ENCODE assay signal across 8 cellular contexts in genomic region chr1:40315795-40316594, GRCh38. TPM values are rescaled to one million over a fixed set of nuclear protein-coding genes. Genes with fewer than 3 reads are reported as not detected.
A peak's percentile ranks its signal among the peaks of the same experiment; 100 is the strongest.
DNase-seq lines count a peak whose midpoint lies in the region; ATAC-seq, FAIRE-seq and TF ChIP-seq lines count a peak whose summit lies in the region.

No MANE protein-coding gene starts in this region.

- no peaks in the 10 kb centered on the region for H3K4me1 ChIP-seq in pancreas

- peak overlapping the region; percentile 90 to 93 for H3K4me3 Mint-ChIP-seq in activated T-cell treated with anti-CD3 and anti-CD28 coated beads, Interleukin-2, amount 50 U/mL, for 72 hours
- peak overlapping the region; percentile 78 for H3K4me3 Mint-ChIP-seq in glutamatergic neuron (ENCODE audit: unreplicated experiment)

- H3K4me1 Mint-ChIP-seq in activated T-cell treated with anti-CD3 and anti-CD28 coated beads, Interleukin-2, amount 50 U/mL, for 72 hours (ENCODE audit: low read depth) = peaks cover 66% of the 10 kb centered on the region
- peaks cover 5% of the 10 kb centered on the region for H3K4me1 Mint-ChIP-seq in glutamatergic neuron (ENCODE audit: low read depth, unreplicated experiment)

- H3K27me3 ChIP-seq in pancreas = peaks cover 0 to 10% (median 0%) of the 10 kb centered on the region in 4 donors

- ATAC-seq in activated T-cell treated with anti-CD3 and anti-CD28 coated beads, Interleukin-2, amount 50 U/mL, for 72 hours (replicated peaks in 1 of 2) = peak; percentile 31 to 36
- ATAC-seq in pancreas (peak; percentile 22 to 54 (median 34)), GM18519 (IDR thresholded peaks at IDR 0.05; ENCODE audit: low FRiP score, unreplicated experiment) (no peak)

- intact Hi-C loops in pancreas (cut with DNase I) = loop anchor here in 1 of 3 donors (10.0 kb wide), 1 partner anchor 81 kb away; no protein-coding TSS in a partner anchor

- no peaks in the 10 kb centered on the region for H3K36me3 Mint-ChIP-seq in activated T-cell treated with anti-CD3 and anti-CD28 coated beads, Interleukin-2, amount 50 U/mL, for 72 hours (ENCODE audit: insufficient read depth in 2 of 2)
- peaks cover 5% of the 10 kb centered on the region for H3K36me3 Mint-ChIP-seq in glutamatergic neuron (ENCODE audit: unreplicated experiment)

- TF ChIP-seq CTCF in glutamatergic neuron (IDR thresholded peaks at IDR 0.05; ENCODE audit: partially characterized antibody, unreplicated experiment) = no peak
- TF ChIP-seq CTCF in pancreas (IDR thresholded peaks at IDR 0.05) = no peak

- peak overlapping the region; percentile 18 to 56 (median 31) for H3K4me3 ChIP-seq in pancreas

- WGBS in pancreas, 2 donors = 8 to 12% methylated on average over 41 of the region's 41 CpGs

- peak overlapping the region; percentile 20 for H3K27ac Mint-ChIP-seq in activated T-cell treated with anti-CD3 and anti-CD28 coated beads, Interleukin-2, amount 50 U/mL, for 72 hours
- H3K27ac Mint-ChIP-seq in glutamatergic neuron (ENCODE audit: unreplicated experiment) = no peak overlapping the region

- peak overlapping the region in 1 of 4 donors; percentile 20 for H3K27ac ChIP-seq in pancreas

- peaks cover 21% of the 10 kb centered on the region for H3K27me3 Mint-ChIP-seq in activated T-cell treated with anti-CD3 and anti-CD28 coated beads, Interleukin-2, amount 50 U/mL, for 72 hours (ENCODE audit: low read depth)
- peaks cover 18% of the 10 kb centered on the region for H3K27me3 Mint-ChIP-seq in glutamatergic neuron (ENCODE audit: unreplicated experiment)

- H3K9me3 ChIP-seq in pancreas = no peaks in the 10 kb centered on the region

- H3K9me3 Mint-ChIP-seq in activated T-cell treated with anti-CD3 and anti-CD28 coated beads, Interleukin-2, amount 50 U/mL, for 72 hours = no peaks in the 10 kb centered on the region
- peaks cover 4% of the 10 kb centered on the region for H3K9me3 Mint-ChIP-seq in glutamatergic neuron (ENCODE audit: unreplicated experiment)

- FAIRE-seq in pancreas (lab: Jason Lieb, UNC) = no peak

- peak; percentile 69 for DNase-seq in DMS53 (lab: John Stamatoyannopoulos, UW)
- peak; percentile 70 for DNase-seq in NCI-H1092 (lab: John Stamatoyannopoulos, UW)
- DNase-seq in activated T-cell treated with anti-CD3 and anti-CD28 coated beads, Interleukin-2, amount 50 U/mL, for 72 hours = peak; percentile 44 to 57
- peak; percentile 33 for DNase-seq in glutamatergic neuron
- DNase-seq in pancreas = no peak
- no peak for DNase-seq in NOMO-1 treated with dmso at 0.1 percent for 144 hours (lab: John Stamatoyannopoulos, UW; ENCODE audit: unreplicated experiment)
- no peak for DNase-seq in mucosa of gallbladder (ENCODE audit: low spot score)

- H3K36me3 ChIP-seq in pancreas = no peaks in the 10 kb centered on the region

RNA-seq across cellular contexts. Expression of gene COL9A2, which starts 1.1 kb away (rescaled TPM):
- total RNA-seq in activated T-cell treated with anti-CD3 and anti-CD28 coated beads, Interleukin-2, amount 50 U/mL, for 72 hours = 10 to 100 TPM; 27.4 to 36.3 TPM
- total RNA-seq in glutamatergic neuron (ENCODE audit: unreplicated experiment) = 3.3 TPM
- total RNA-seq in pancreas = 10 to 100 TPM in 1 of 6 donors, 1 to 10 TPM in 3, under 1 TPM in 2; 0.55 to 10.9 (median 1.8) TPM
- 1 to 10 TPM; 5.4 to 7.5 TPM for polyA plus RNA-seq in pancreas
- 8.3 TPM for total RNA-seq in mucosa of gallbladder

RNA-seq across cellular contexts. Expression of gene SMAP2, which starts 57.5 kb away (rescaled TPM):
- 100 to 1,000 TPM; 487 to 586 TPM for total RNA-seq in activated T-cell treated with anti-CD3 and anti-CD28 coated beads, Interleukin-2, amount 50 U/mL, for 72 hours
- 25.2 TPM for total RNA-seq in glutamatergic neuron (ENCODE audit: unreplicated experiment)
- 10 to 100 TPM in 3 of 6 donors, 1 to 10 TPM in 3; 7.2 to 26.1 (median 12.3) TPM for total RNA-seq in pancreas
- 10 to 100 TPM in 1 of 2 donors, 1 to 10 TPM in 1; 9.6 to 19.0 TPM for polyA plus RNA-seq in pancreas
- total RNA-seq in mucosa of gallbladder = 47.6 TPM

RNA-seq across cellular contexts. Expression of gene ZMPSTE24, which starts 58.0 kb away (rescaled TPM):
- total RNA-seq in activated T-cell treated with anti-CD3 and anti-CD28 coated beads, Interleukin-2, amount 50 U/mL, for 72 hours = 10 to 100 TPM; 32.7 to 36.8 TPM
- total RNA-seq in glutamatergic neuron (ENCODE audit: unreplicated experiment) (32.8 TPM), pancreas (10 to 100 TPM in 5 of 6 donors, 1 to 10 TPM in 1; 9.9 to 29.8 (median 12.4) TPM), mucosa of gallbladder (64.8 TPM)
- 10 to 100 TPM in 1 of 2 donors, 1 to 10 TPM in 1; 6.9 to 17.0 TPM for polyA plus RNA-seq in pancreas

Comparison
In these comparisons a context has a peak if more than half of its experiments do, and no peak if none do; other contexts are left out.
1. DNase-seq: peak in DMS53 (single experiment), NCI-H1092 (single experiment), activated T-cell treated with anti-CD3 and anti-CD28 coated beads, Interleukin-2, amount 50 U/mL, for 72 hours (2 of 2) and glutamatergic neuron (single experiment); none in pancreas (0 of 6), NOMO-1 treated with dmso at 0.1 percent for 144 hours (single experiment) and mucosa of gallbladder (single experiment).
2. RNA of gene SMAP2, which starts 57.5 kb away (total RNA-seq): 487 to 586 TPM in activated T-cell treated with anti-CD3 and anti-CD28 coated beads, Interleukin-2, amount 50 U/mL, for 72 hours; 47.6 TPM in mucosa of gallbladder (single experiment), 25.2 TPM in glutamatergic neuron (single experiment) and 7.2 to 26.1 TPM in pancreas; every median in the first group is over 10 times any median in the second.